ENCODE assay signal across 8 cellular contexts in genomic region chr20:3209023-3209945, GRCh38.
DNase-seq lines count a peak whose midpoint lies in the region; ATAC-seq and TF ChIP-seq lines count a peak whose summit lies in the region.

Gene ITPA (plus strand): TSS chr20:3209498. CDS start chr20:3209552, 54 bp downstream.

- no peak for ATAC-seq in GM19324 (IDR thresholded peaks at IDR 0.05; ENCODE audit: low FRiP score, unreplicated experiment)

- peak within 1 kb of the TSS; percentile 46 for H3K27ac ChIP-seq in caudate nucleus (ENCODE audit: low read depth, low read length)

- TF ChIP-seq CTCF in WI38 (IDR thresholded peaks at IDR 0.05; ENCODE audit: low read depth, low read length), result no peak

- H3K4me3 ChIP-seq in WI38 (ENCODE audit: low read depth, low read length), result peak within 1 kb of the TSS; percentile 86

- DNase-seq in activated gamma-delta T cell treated with Interleukin-2 at 50 U/mL for 16 hours (peak; percentile 61), activated gamma-delta T cell (lab: John Stamatoyannopoulos, UW) (no peak), MV-4-11 (lab: John Stamatoyannopoulos, UW) (peak; percentile 42), caudate nucleus (lab: John Stamatoyannopoulos, UW) (peak in 50 of 61 donors; percentile 5 to 82 (median 45)), islet precursor cell (peak; percentile 76)
- peak; percentile 52 to 57 for DNase-seq in stimulated activated CD4-positive, alpha-beta T cell treated with anti-CD3 and anti-CD28 coated beads, Interleukin-12 subunit alpha, Interleukin-12 subunit beta, amount 100 ng/mL, for 24 hours (ENCODE audit: low read depth in 2 of 2)
